ENCODE assay signal across 7 cellular contexts in the genomic region with DNA sequence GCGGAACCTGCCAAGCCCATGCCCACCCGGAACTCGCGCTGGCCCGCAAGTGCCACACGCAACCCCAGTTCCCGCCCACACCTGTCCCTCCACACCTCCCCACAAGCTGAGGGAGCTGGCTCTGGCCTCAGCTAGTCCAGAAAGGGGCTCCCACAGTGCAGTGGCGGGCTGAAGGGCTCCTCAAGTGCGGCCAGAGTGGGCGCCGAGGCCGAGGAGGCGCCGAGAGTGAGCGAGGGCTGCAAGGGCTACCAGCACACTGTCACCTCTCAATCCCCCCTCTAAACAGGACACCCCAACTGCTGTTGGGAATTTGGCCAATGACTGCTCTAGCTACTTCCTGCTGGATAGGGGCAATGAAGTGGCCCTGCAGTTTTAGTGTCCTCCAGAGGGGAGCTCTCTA. TPM values are rescaled to one million over a fixed set of nuclear protein-coding genes. Genes with fewer than 3 reads are reported as not detected.
DNase-seq lines count a peak whose midpoint lies in the region; FAIRE-seq and TF ChIP-seq lines count a peak whose summit lies in the region.
"Not testable (repeated sequence)": the region's sequence is repeated elsewhere in the genome, so short reads cannot be mapped to it uniquely, and the experiment has no call there.

No MANE protein-coding gene starts in this region.

- H2BK5ac ChIP-seq in H1 (ENCODE audit: low read depth, low read length); trophoblast cell (ENCODE audit: low read depth, low read length, poor library complexity): not testable (repeated sequence)

- H4K20me1 ChIP-seq in SU-DHL-6 (ENCODE audit: low read depth, low read length); H1 (replicated peaks in 1 of 2; ENCODE audit: control insufficient read depth in 1 of 2, insufficient read depth in 2 of 2, low read length in 2 of 2): not testable (repeated sequence)

- TF ChIP-seq EP300 in H1 (IDR thresholded peaks at IDR 0.05; ENCODE audit: borderline replicate concordance in 1 of 2, low read depth in 2 of 2, low read length in 2 of 2): not testable (repeated sequence)

- H3K36me3 Mint-ChIP-seq in activated CD4-positive, alpha-beta memory T cell treated with anti-CD3 and anti-CD28 coated beads, Interleukin-2, amount 10 ng/mL, durations not matched to agents 7 days and 5 days (ENCODE audit: low read depth): peaks cover 79% of the 10 kb centered on the region
- not testable (repeated sequence) for H3K36me3 Mint-ChIP-seq in activated naive CD8-positive, alpha-beta T cell

- H3K27ac ChIP-seq in SU-DHL-6 (ENCODE audit: low read depth, low read length): peak overlapping the region; percentile 58
- H3K27ac ChIP-seq in H1 (ENCODE audit: low read depth, low read length); trophoblast cell (ENCODE audit: low read depth, low read length): not testable (repeated sequence)

- not testable (repeated sequence) for H3K27me3 ChIP-seq in SU-DHL-6 (ENCODE audit: low read length); H1 (replicated peaks in 1 of 4; ENCODE audit: control insufficient read depth in 3 of 4, extremely low read depth in 1 of 4, insufficient read depth in 3 of 4, low read length in 3 of 4); trophoblast cell (ENCODE audit: insufficient read depth, low read length)

- H3K23me2 ChIP-seq in H1 (ENCODE audit: low read depth, low read length): not testable (repeated sequence)

- H2BK120ac ChIP-seq in H1 (replicated peaks; ENCODE audit: low read depth, low read length); trophoblast cell (ENCODE audit: insufficient read depth, low read length, poor library complexity): not testable (repeated sequence)

- H3K4me3 Mint-ChIP-seq in activated CD4-positive, alpha-beta memory T cell treated with anti-CD3 and anti-CD28 coated beads, Interleukin-2, amount 10 ng/mL, durations not matched to agents 7 days and 5 days; activated naive CD8-positive, alpha-beta T cell: not testable (repeated sequence)

- not testable (repeated sequence) for H3K4ac ChIP-seq in H1 (replicated peaks; ENCODE audit: insufficient read length, low read depth, low read length)
- H3K4ac ChIP-seq in trophoblast cell (ENCODE audit: low read depth, low read length): peak overlapping the region; percentile 33

- H3K79me2 ChIP-seq in SU-DHL-6 (ENCODE audit: insufficient read depth, low read length) (peaks cover 93% of the 10 kb centered on the region), H1 (ENCODE audit: control insufficient read depth in 1 of 2, insufficient read depth in 2 of 2, low read length in 2 of 2) (peaks cover 0 to 34% of the 10 kb centered on the region in 2 experiments; a peak in 3 of 4 replicates)
- H3K79me2 ChIP-seq in trophoblast cell (ENCODE audit: control insufficient read depth, insufficient read depth, low read length, poor library complexity): not testable (repeated sequence)

- H4K5ac ChIP-seq in H1 (ENCODE audit: insufficient read length, low read depth, low read length): not testable (repeated sequence)

- H3K79me1 ChIP-seq in H1 (ENCODE audit: low read depth, low read length); trophoblast cell (ENCODE audit: low read length): not testable (repeated sequence)

- H4K91ac ChIP-seq in H1 (replicated peaks; ENCODE audit: insufficient read length, low read length); trophoblast cell (ENCODE audit: low read depth, low read length): not testable (repeated sequence)

- not testable (repeated sequence) for TF ChIP-seq POLR2A in NB4 (IDR thresholded peaks at IDR 0.05; ENCODE audit: extremely low read depth, insufficient read length); H1 (IDR thresholded peaks at IDR 0.05; ENCODE audit: control extremely low read depth in 1 of 2, low read depth in 2 of 2, low read length in 2 of 2)

- peaks cover 43% of the 10 kb centered on the region for H3K4me1 Mint-ChIP-seq in activated CD4-positive, alpha-beta memory T cell treated with anti-CD3 and anti-CD28 coated beads, Interleukin-2, amount 10 ng/mL, durations not matched to agents 7 days and 5 days
- peaks cover 50% of the 10 kb centered on the region for H3K4me1 Mint-ChIP-seq in activated naive CD8-positive, alpha-beta T cell (ENCODE audit: low read depth)

- H4K8ac ChIP-seq in H1 (ENCODE audit: extremely low read depth, insufficient read depth, low read length); trophoblast cell (ENCODE audit: low read depth, low read length): not testable (repeated sequence)

- H2AFZ ChIP-seq in SU-DHL-6 (ENCODE audit: low read depth, low read length, severe bottlenecking); H1 (ENCODE audit: low read length); trophoblast cell (ENCODE audit: insufficient read depth, low read length, poor library complexity): not testable (repeated sequence)

- not testable (repeated sequence) for H2BK20ac ChIP-seq in H1 (ENCODE audit: low read length)

- POLR2A ChIA-PET in activated CD4-positive, alpha-beta memory T cell treated with anti-CD3 and anti-CD28 coated beads, Interleukin-2, amount 10 ng/mL, durations not matched to agents 7 days and 5 days (lab: Charles Lee): interaction anchor here (2.5 kb wide), 1 partner anchor 74 kb away, joined by 9 read pairs; the partner anchor contains the start of gene ZCCHC4
- POLR2A ChIA-PET in H1 (lab: Charles Lee; ENCODE audit: partially characterized antibody): not testable (repeated sequence)

- H3K18ac ChIP-seq in H1 (ENCODE audit: extremely low read depth, low read length); trophoblast cell (ENCODE audit: low read length): not testable (repeated sequence)

- H3K4me2 ChIP-seq in SU-DHL-6 (ENCODE audit: low read depth, low read length, poor library complexity, severe bottlenecking): peak overlapping the region; percentile 24
- H3K4me2 ChIP-seq in H1 (ENCODE audit: insufficient read depth in 1 of 2, low read depth in 2 of 2, low read length in 2 of 2); trophoblast cell (ENCODE audit: low read length): not testable (repeated sequence)

- peak; percentile 35 for DNase-seq in NB4 (ENCODE audit: low read depth)
- not testable (repeated sequence) for DNase-seq in activated CD4-positive, alpha-beta memory T cell treated with anti-CD3 and anti-CD28 coated beads, Interleukin-2, amount 10 ng/mL, durations not matched to agents 7 days and 5 days; H1 (ENCODE audit: low read depth in 1 of 2, low spot score in 2 of 2); trophoblast cell

- not testable (repeated sequence) for H3K4me1 ChIP-seq in H1 (replicated peaks in 1 of 4; ENCODE audit: control insufficient read depth in 3 of 4, insufficient read depth in 4 of 4, low read length in 3 of 4)
- H3K4me1 ChIP-seq in trophoblast cell (ENCODE audit: control insufficient read depth in 1 of 2, insufficient read depth in 2 of 2, low read length in 2 of 2): peaks cover 2 to 10% of the 10 kb centered on the region in 2 experiments

- TF ChIP-seq CTCF in GM12872 (IDR thresholded peaks at IDR 0.05; ENCODE audit: insufficient read depth, low read depth, low read length): 0 out of 3 replicates have a peak, but pooled peaks have one; percentile 8
- TF ChIP-seq CTCF in NB4 (IDR thresholded peaks at IDR 0.05; ENCODE audit: low read depth, low read length); SU-DHL-6 (IDR thresholded peaks at IDR 0.05; ENCODE audit: insufficient read depth, low read length, poor library complexity, severe bottlenecking): not testable (repeated sequence)
- peak in 2 of 3 experiments; percentile 6 to 8; a peak in 2 of 4 replicates for TF ChIP-seq CTCF in H1 (IDR thresholded peaks at IDR 0.05; ENCODE audit: control extremely low read depth in 1 of 3, insufficient read depth in 1 of 3, low read depth in 1 of 3, low read length in 3 of 3)

- not testable (repeated sequence) for H2BK12ac ChIP-seq in H1 (ENCODE audit: low read depth, low read length); trophoblast cell (ENCODE audit: low read length)

- not testable (repeated sequence) for H3K56ac ChIP-seq in H1 (replicated peaks; ENCODE audit: insufficient read length, low read depth, low read length)

- H3K4me3 ChIP-seq in NB4 (ENCODE audit: low read depth, low read length); SU-DHL-6 (ENCODE audit: insufficient read depth, low read length, poor library complexity, severe bottlenecking); H1 (ENCODE audit: extremely low read depth in 1 of 4, insufficient read depth in 2 of 4, low read depth in 3 of 4, low read length in 4 of 4); trophoblast cell (ENCODE audit: low read depth, low read length): not testable (repeated sequence)

- H3K9ac ChIP-seq in SU-DHL-6 (ENCODE audit: low read length); H1 (replicated peaks in 1 of 4; ENCODE audit: extremely low read depth in 1 of 4, low read depth in 3 of 4, low read length in 3 of 4); trophoblast cell (ENCODE audit: low read length): not testable (repeated sequence)

- not testable (repeated sequence) for FAIRE-seq in H1 (lab: Jason Lieb, UNC)

- CTCF ChIA-PET in activated CD4-positive, alpha-beta memory T cell treated with anti-CD3 and anti-CD28 coated beads, Interleukin-2, amount 10 ng/mL, durations not matched to agents 7 days and 5 days (lab: Charles Lee): interaction anchor here (1.1 kb wide), 1 partner anchor 73 kb away, joined by 3 read pairs; the partner anchor contains the start of gene ZCCHC4
- CTCF ChIA-PET in H1 (lab: Charles Lee; ENCODE audit: partially characterized antibody): interaction anchor here (0.6 to 2.0 kb wide), 14 partner anchors 12 to 528 kb away, joined by 3 to 8 read pairs (median 3); partner anchors contain the start of gene ZCCHC4

- not testable (repeated sequence) for H3K23ac ChIP-seq in H1 (ENCODE audit: insufficient read length); trophoblast cell (ENCODE audit: low read length)

- not testable (repeated sequence) for H3K9me3 ChIP-seq in SU-DHL-6 (ENCODE audit: insufficient read depth, low read length); H1 (ENCODE audit: insufficient read depth in 2 of 2, low read depth in 1 of 2, low read length in 1 of 2); trophoblast cell (ENCODE audit: insufficient read depth, low read depth, low read length)

- not testable (repeated sequence) for H2BK15ac ChIP-seq in H1 (ENCODE audit: low read length)

- TF ChIP-seq RAD21 in H1 (IDR thresholded peaks at IDR 0.05 in 1 of 2, conservative IDR thresholded peaks at IDR 0.05 in 1 of 2; ENCODE audit: low read depth in 2 of 2, low read length in 2 of 2): peak; percentile 18 to 39; a peak in 3 of 4 replicates

- H3K9me2 ChIP-seq in SU-DHL-6 (replicated peaks; ENCODE audit: insufficient read depth, low read length): not testable (repeated sequence)

- not testable (repeated sequence) for H3K27me3 Mint-ChIP-seq in activated CD4-positive, alpha-beta memory T cell treated with anti-CD3 and anti-CD28 coated beads, Interleukin-2, amount 10 ng/mL, durations not matched to agents 7 days and 5 days; activated naive CD8-positive, alpha-beta T cell

- peaks cover 16% of the 10 kb centered on the region for H3K9me3 Mint-ChIP-seq in activated CD4-positive, alpha-beta memory T cell treated with anti-CD3 and anti-CD28 coated beads, Interleukin-2, amount 10 ng/mL, durations not matched to agents 7 days and 5 days
- H3K9me3 Mint-ChIP-seq in activated naive CD8-positive, alpha-beta T cell (ENCODE audit: low read depth): not testable (repeated sequence)

- H3K27ac Mint-ChIP-seq in activated CD4-positive, alpha-beta memory T cell treated with anti-CD3 and anti-CD28 coated beads, Interleukin-2, amount 10 ng/mL, durations not matched to agents 7 days and 5 days: peak overlapping the region; percentile 32
- peak overlapping the region; percentile 41 for H3K27ac Mint-ChIP-seq in activated naive CD8-positive, alpha-beta T cell

- WGBS in H1 (ENCODE audit: extremely low coverage in 1 of 2, insufficient coverage in 1 of 2, insufficient read length in 1 of 2, insufficient replicate concordance in 2 of 2, low coverage in 1 of 2, low lambda C conversion rate in 2 of 2, missing lambda C conversion rate in 1 of 2), 2 experiments: 86% methylated on average over 6 of the region's 15 CpGs; no CpG with 5 or more reads in 1 of the 2 experiments
- WGBS in trophoblast cell (ENCODE audit: extremely low coverage, insufficient coverage, insufficient read length): no CpG with 5 or more reads among the region's 15 CpGs

- not testable (repeated sequence) for H4K12ac ChIP-seq in trophoblast cell (ENCODE audit: low read depth, low read length)

- H3K36me3 ChIP-seq in SU-DHL-6 (ENCODE audit: low read length); H1 (ENCODE audit: control insufficient read depth in 2 of 4, insufficient read depth in 4 of 4, low read length in 3 of 4); trophoblast cell (ENCODE audit: control insufficient read depth in 1 of 2, insufficient read depth in 2 of 2, low read length in 2 of 2): not testable (repeated sequence)

- H3K14ac ChIP-seq in H1 (ENCODE audit: insufficient read length); trophoblast cell (ENCODE audit: low read length): not testable (repeated sequence)

- H3F3A ChIP-seq in SU-DHL-6 (ENCODE audit: insufficient read depth): not testable (repeated sequence)

- not testable (repeated sequence) for H2AK5ac ChIP-seq in H1 (ENCODE audit: low read depth, low read length); trophoblast cell (ENCODE audit: low read length)

RNA-seq across cellular contexts. Expression of gene PI4K2B, which starts 5.7 kb away (rescaled TPM):
- 10 to 100 TPM; 49.2 to 49.5 TPM for total RNA-seq in activated CD4-positive, alpha-beta memory T cell treated with anti-CD3 and anti-CD28 coated beads, Interleukin-2, amount 10 ng/mL, durations not matched to agents 7 days and 5 days
- 15.8 and 16.2 TPM in 2 replicates for total RNA-seq in H1 (2021; fragmentation: NEBNext Ultra II Directional; extraction: Animal tissue kit (Norgen Biotek cat#: 25700))
- polyA plus RNA-seq in H1 (2011; rRNA removed): 2.2 and 3.0 TPM in 2 replicates
- 6.2 TPM for polyA plus RNA-seq in H1 (2011; cell fraction: cytosol; rRNA removed)
- 2.3 TPM for polyA plus RNA-seq in H1 (2011; cell fraction: nucleus; rRNA removed)
- 3.1 to 6.9 TPM (median 3.8 TPM) in 4 replicates for polyA plus RNA-seq in H1 (2012, experiment 1 of 2)
- 1.3 TPM for polyA plus RNA-seq in H1 (2012, experiment 2 of 2)
- 8.0 TPM for polyA plus RNA-seq in H1 (2013, experiment 1 of 2)
- polyA plus RNA-seq in H1 (2013, experiment 2 of 2): 8.0 TPM
- polyA minus RNA-seq in H1 (2011; rRNA and poly(A)+ RNA removed): 2.4 and 2.6 TPM in 2 replicates
- polyA minus RNA-seq in H1 (2011; cell fraction: cytosol; rRNA and poly(A)+ RNA removed): 4.3 TPM
- 5.1 TPM for polyA minus RNA-seq in H1 (2011; cell fraction: nucleus; rRNA and poly(A)+ RNA removed)
- polyA plus RNA-seq in trophoblast cell (2013): 11.4 and 11.5 TPM in 2 replicates
